8 cellular contexts compared by ENCODE assay signal in genomic region chr1:25337483-25338187, GRCh38. TPM values are rescaled to one million over a fixed set of nuclear protein-coding genes. Genes with fewer than 3 reads are reported as not detected.
A peak's percentile ranks its signal among the peaks of the same experiment; 100 is the strongest.
DNase-seq lines count a peak whose midpoint lies in the region; ATAC-seq and TF ChIP-seq lines count a peak whose summit lies in the region.
"Not testable (repeated sequence)": the region's sequence is repeated elsewhere in the genome, so short reads cannot be mapped to it uniquely, and the experiment has no call there.

No MANE protein-coding gene starts in this region.

- peak overlapping the region; percentile 93 for H3K27ac ChIP-seq in 22Rv1
- H3K27ac ChIP-seq in layer of hippocampus (ENCODE audit: low read depth, low read length): peak overlapping the region; percentile 90
- peak overlapping the region; percentile 96 to 99 (median 98) for H3K27ac ChIP-seq in sigmoid colon

- peaks cover 14% of the 10 kb centered on the region for H3K36me3 ChIP-seq in MG63
- H3K36me3 ChIP-seq in sigmoid colon: not testable (repeated sequence)

- H3K4me3 ChIP-seq in MG63 (peak overlapping the region; percentile 85), sigmoid colon (peak overlapping the region; percentile 80 to 96 (median 90))

- H3K4me1 ChIP-seq in sigmoid colon: peaks cover 0 to 32% (median 27%) of the 10 kb centered on the region in 4 donors

- peak overlapping the region; percentile 92 for H3K4me3 Mint-ChIP-seq in activated CD8-positive, alpha-beta memory T cell treated with anti-CD3 and anti-CD28 coated beads, Interleukin-2, amount 10 ng/mL, durations not matched to agents 7 days and 5 days
- H3K4me3 Mint-ChIP-seq in dendritic cell treated with granulocyte-macrophage colony-stimulating factor and Interleukin-4, amounts not matched to agents 40 ng/mL and 50 ng/mL, for 4 days: peak overlapping the region; percentile 96

- not testable (repeated sequence) for H3K27me3 Mint-ChIP-seq in activated CD8-positive, alpha-beta memory T cell treated with anti-CD3 and anti-CD28 coated beads, Interleukin-2, amount 10 ng/mL, durations not matched to agents 7 days and 5 days; dendritic cell treated with granulocyte-macrophage colony-stimulating factor and Interleukin-4, amounts not matched to agents 40 ng/mL and 50 ng/mL, for 4 days

- TF ChIP-seq CTCF in 22Rv1 (IDR thresholded peaks at IDR 0.05); sigmoid colon (IDR thresholded peaks at IDR 0.05): not testable (repeated sequence)

- peaks cover 23% of the 10 kb centered on the region for H3K4me1 Mint-ChIP-seq in activated CD8-positive, alpha-beta memory T cell treated with anti-CD3 and anti-CD28 coated beads, Interleukin-2, amount 10 ng/mL, durations not matched to agents 7 days and 5 days
- H3K4me1 Mint-ChIP-seq in dendritic cell treated with granulocyte-macrophage colony-stimulating factor and Interleukin-4, amounts not matched to agents 40 ng/mL and 50 ng/mL, for 4 days (ENCODE audit: low read depth): peaks cover 29% of the 10 kb centered on the region

- peaks cover 15% of the 10 kb centered on the region for H3K36me3 Mint-ChIP-seq in activated CD8-positive, alpha-beta memory T cell treated with anti-CD3 and anti-CD28 coated beads, Interleukin-2, amount 10 ng/mL, durations not matched to agents 7 days and 5 days
- peaks cover 29% of the 10 kb centered on the region for H3K36me3 Mint-ChIP-seq in dendritic cell treated with granulocyte-macrophage colony-stimulating factor and Interleukin-4, amounts not matched to agents 40 ng/mL and 50 ng/mL, for 4 days (ENCODE audit: low read depth)

- H3K27me3 ChIP-seq in MG63; layer of hippocampus (ENCODE audit: control insufficient read depth, insufficient read depth, low read length); sigmoid colon: not testable (repeated sequence)

- intact Hi-C loops in dendritic cell treated with granulocyte-macrophage colony-stimulating factor and Interleukin-4, amounts not matched to agents 40 ng/mL and 50 ng/mL, for 4 days (cut with micrococcal nuclease): not testable (repeated sequence)
- intact Hi-C loops in sigmoid colon (cut with DNase I): loop anchor here (2.0 kb wide), 1 partner anchor 97 kb away; no protein-coding TSS in a partner anchor

- ATAC-seq in GM19023 (IDR thresholded peaks at IDR 0.05; ENCODE audit: unreplicated experiment) (peak; percentile 49), HG02840 (IDR thresholded peaks at IDR 0.05; ENCODE audit: low FRiP score, unreplicated experiment) (peak; percentile 37)
- peak; percentile 66 for ATAC-seq in activated CD8-positive, alpha-beta memory T cell treated with anti-CD3 and anti-CD28 coated beads, Interleukin-2, amount 10 ng/mL, durations not matched to agents 7 days and 5 days

- H3K27ac Mint-ChIP-seq in activated CD8-positive, alpha-beta memory T cell treated with anti-CD3 and anti-CD28 coated beads, Interleukin-2, amount 10 ng/mL, durations not matched to agents 7 days and 5 days: peak overlapping the region; percentile 98
- H3K27ac Mint-ChIP-seq in dendritic cell treated with granulocyte-macrophage colony-stimulating factor and Interleukin-4, amounts not matched to agents 40 ng/mL and 50 ng/mL, for 4 days: peak overlapping the region; percentile 98

- not testable (repeated sequence) for TF ChIP-seq EP300 in sigmoid colon (IDR thresholded peaks at IDR 0.05)

- H3K9me3 ChIP-seq in MG63, sigmoid colon: not testable (repeated sequence)

- CTCF ChIA-PET in activated CD8-positive, alpha-beta memory T cell treated with anti-CD3 and anti-CD28 coated beads, Interleukin-2, amount 10 ng/mL, durations not matched to agents 7 days and 5 days (lab: Charles Lee): not testable (repeated sequence)

- TF ChIP-seq POLR2A in sigmoid colon (IDR thresholded peaks at IDR 0.05): not testable (repeated sequence)

- H3K9me3 Mint-ChIP-seq in activated CD8-positive, alpha-beta memory T cell treated with anti-CD3 and anti-CD28 coated beads, Interleukin-2, amount 10 ng/mL, durations not matched to agents 7 days and 5 days (ENCODE audit: low read depth); dendritic cell treated with granulocyte-macrophage colony-stimulating factor and Interleukin-4, amounts not matched to agents 40 ng/mL and 50 ng/mL, for 4 days: not testable (repeated sequence)

- not testable (repeated sequence) for DNase-seq in MG63, sigmoid colon
- peak; percentile 52 for DNase-seq in activated CD8-positive, alpha-beta memory T cell treated with anti-CD3 and anti-CD28 coated beads, Interleukin-2, amount 10 ng/mL, durations not matched to agents 7 days and 5 days

- WGBS in sigmoid colon, 2 donors: 0 to 1% methylated on average over 21 to 23 of the region's 39 CpGs

RNA-seq across cellular contexts. Expression of gene TMEM50A, which starts 0.5 kb away (rescaled TPM):
- total RNA-seq in MG63 (2014; rRNA removed; shearing (Covaris generic); ENCODE audit: low replicate concordance): 66.1 and 82.2 TPM in 2 replicates
- 100 to 1,000 TPM; 130 to 162 TPM for total RNA-seq in activated CD8-positive, alpha-beta memory T cell treated with anti-CD3 and anti-CD28 coated beads, Interleukin-2, amount 10 ng/mL, durations not matched to agents 7 days and 5 days
- 100 to 1,000 TPM in 3 of 4 donors, 10 to 100 TPM in 1; 55.0 to 153 (median 112) TPM for total RNA-seq in sigmoid colon
- 10 to 100 TPM; 38.1 to 60.7 (median 38.4) TPM for polyA plus RNA-seq in sigmoid colon
